In the genomic region with DNA sequence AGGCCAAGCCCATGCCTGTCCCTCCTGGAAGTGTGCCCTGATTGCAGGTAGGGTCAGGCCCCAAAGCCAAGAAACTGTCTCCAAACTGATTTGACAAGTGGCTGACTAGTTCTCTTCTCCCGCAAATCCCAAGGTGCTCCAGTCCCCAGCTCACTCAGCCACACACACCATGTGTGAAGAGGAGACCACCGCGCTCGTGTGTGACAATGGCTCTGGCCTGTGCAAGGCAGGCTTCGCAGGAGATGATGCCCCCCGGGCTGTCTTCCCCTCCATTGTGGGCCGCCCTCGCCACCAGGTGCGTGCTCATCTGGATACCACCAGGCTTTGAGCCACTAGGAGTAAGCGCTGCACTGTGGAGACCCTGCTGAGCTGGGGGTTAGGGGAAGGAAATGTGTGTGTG, we compare ENCODE assay signal across 11 cellular contexts. TPM values are rescaled to one million over a fixed set of nuclear protein-coding genes. Genes with fewer than 3 reads are reported as not detected.
DNase-seq lines count a peak whose midpoint lies in the region.
"Had no signal": no experiment of that assay in that cellular context is flagged by ENCODE, and none has a peak within 500 bp of the region (broad histone marks: within the 10 kb centered on the region; RNA-seq: fewer than 3 reads in every experiment).

No MANE protein-coding gene starts in this region.

- no peaks in the 10 kb centered on the region for H3K9me3 ChIP-seq in muscle layer of colon (ENCODE audit: low read length)
- H3K9me3 ChIP-seq in stomach smooth muscle (ENCODE audit: control insufficient read depth in 2 of 2, low read length in 2 of 2), result no peaks in the 10 kb centered on the region
- H3K9me3 ChIP-seq: BLaER1 treated with 17β-estradiol and CSF1 and Interleukin-3, amounts not matched to agents 10 nM and 100 nM had no signal

- H3K36me3 ChIP-seq in muscle layer of colon (ENCODE audit: insufficient read depth, low read length) (peaks cover 68% of the 10 kb centered on the region), stomach smooth muscle (ENCODE audit: control insufficient read depth in 2 of 2, insufficient read depth in 2 of 2, low read length in 2 of 2) (peaks cover 54 to 67% of the 10 kb centered on the region in 2 donors)
- H3K36me3 ChIP-seq: BLaER1 treated with 17β-estradiol and CSF1 and Interleukin-3, amounts not matched to agents 10 nM and 100 nM had no signal

- DNase-seq in activated CD8-positive, alpha-beta memory T cell treated with anti-CD3 and anti-CD28 coated beads, Interleukin-2, amount 50 U/mL, for 48 hours, result peak; percentile 41
- DNase-seq in activated CD8-positive, alpha-beta memory T cell treated with anti-CD3 and anti-CD28 coated beads for 24 hours, result no peak
- DNase-seq in NCI-H2107 (lab: John Stamatoyannopoulos, UW) (no peak), HT-29 (ENCODE audit: low spot score) (no peak), AG20443 (ENCODE audit: low spot score) (no peak)
- DNase-seq: 8988T, DMS53, GM23248 had no signal

- H3K9ac ChIP-seq in muscle layer of colon (ENCODE audit: low read length) (peak overlapping the region; percentile 81), stomach smooth muscle (ENCODE audit: low read length in 2 of 2) (peak overlapping the region; percentile 84 to 99)
- H3K9ac ChIP-seq: BLaER1 treated with 17β-estradiol and CSF1 and Interleukin-3, amounts not matched to agents 10 nM and 100 nM; GM23248 had no signal

- H3K27me3 ChIP-seq in muscle layer of colon (ENCODE audit: control insufficient read depth in 1 of 2, insufficient read depth in 2 of 2, low read length in 2 of 2) (no peaks in the 10 kb centered on the region), stomach smooth muscle (ENCODE audit: control insufficient read depth in 1 of 2, insufficient read depth in 2 of 2, low read length in 2 of 2) (no peaks in the 10 kb centered on the region)

- H3K4me1 ChIP-seq in muscle layer of colon (ENCODE audit: insufficient read depth, low read length) (peaks cover 34% of the 10 kb centered on the region), stomach smooth muscle (ENCODE audit: control insufficient read depth, insufficient read depth, low read length) (peaks cover 42% of the 10 kb centered on the region)

- H3K4me3 ChIP-seq in muscle layer of colon (ENCODE audit: low read depth in 1 of 2, low read length in 2 of 2) (peak overlapping the region; percentile 50 to 51), stomach smooth muscle (ENCODE audit: low read length in 2 of 2) (peak overlapping the region; percentile 66 to 97)
- H3K4me3 ChIP-seq: BLaER1 treated with 17β-estradiol and CSF1 and Interleukin-3, amounts not matched to agents 10 nM and 100 nM; GM23248 had no signal

- peak overlapping the region; percentile 99 for H3K27ac ChIP-seq in muscle layer of colon (ENCODE audit: low read depth, low read length)
- H3K27ac ChIP-seq in stomach smooth muscle (ENCODE audit: low read length), result peak overlapping the region; percentile 100
- H3K27ac ChIP-seq: BLaER1 treated with 17β-estradiol and CSF1 and Interleukin-3, amounts not matched to agents 10 nM and 100 nM; GM23248 had no signal

RNA-seq across cellular contexts. Expression of a gene that starts 8.3 kb away (rescaled TPM):
- total RNA-seq in HT-29 (2014; rRNA removed; shearing (Covaris generic)), result not detected in 2 replicates
- total RNA-seq: GM23248 had no signal

RNA-seq across cellular contexts. Expression of a gene that starts 25.5 kb away (rescaled TPM):
- total RNA-seq in HT-29 (2014; rRNA removed; shearing (Covaris generic)), result 47.5 and 58.6 TPM in 2 replicates
